Comparison of ENCODE assay signal across 28 cellular contexts in genomic region chr4:78703079-78703478, GRCh38.
"Had no signal": no experiment of that assay in that cellular context is flagged by ENCODE, and none has a peak within 500 bp of the region (broad histone marks: within the 10 kb centered on the region; RNA-seq: fewer than 3 reads in every experiment).

No MANE protein-coding gene starts in this region.

- H3K36me3 ChIP-seq: colonic mucosa, esophagus muscularis mucosa, esophagus squamous epithelium, gastrocnemius medialis, gastroesophageal sphincter, heart left ventricle, heart right ventricle had no signal

- FAIRE-seq: colon, endometrium, endothelial cell of umbilical vein, frontal cortex had no signal

- H3K27ac ChIP-seq: colonic mucosa, coronary artery, dorsolateral prefrontal cortex, epithelial cell of prostate, esophagus muscularis mucosa, esophagus squamous epithelium, foreskin keratinocyte, gastrocnemius medialis, gastroesophageal sphincter, heart left ventricle, heart right ventricle had no signal

- H3K27me3 ChIP-seq: colonic mucosa, dorsolateral prefrontal cortex, esophagus muscularis mucosa, esophagus squamous epithelium, foreskin keratinocyte, gastrocnemius medialis, gastroesophageal sphincter, heart left ventricle, heart right ventricle had no signal

- H3K9me3 ChIP-seq: colonic mucosa, gastrocnemius medialis had no signal

- ATAC-seq: effector memory CD8-positive, alpha-beta T cell; esophagus mucosa; foreskin keratinocyte; gastrocnemius medialis; gastroesophageal sphincter; heart left ventricle; heart right ventricle had no signal

- H3K4me3 ChIP-seq: colonic mucosa, coronary artery, dorsolateral prefrontal cortex, esophagus muscularis mucosa, esophagus squamous epithelium, gastrocnemius medialis, gastroesophageal sphincter, heart left ventricle, heart right ventricle had no signal

- DNase-seq: colonic mucosa; cortex of kidney; dermis blood vessel endothelial cell; dorsolateral prefrontal cortex; effector CD4-positive, alpha-beta T cell; effector CD8-positive, alpha-beta T cell; effector memory CD4-positive, alpha-beta T cell; effector memory CD8-positive, alpha-beta T cell; endodermal cell; erythroblast; esophagus squamous epithelium; foreskin fibroblast; foreskin keratinocyte; foreskin melanocyte; gastrocnemius medialis; glutamatergic neuron; head of caudate nucleus; heart left ventricle; heart right ventricle had no signal
